In the genomic region with DNA sequence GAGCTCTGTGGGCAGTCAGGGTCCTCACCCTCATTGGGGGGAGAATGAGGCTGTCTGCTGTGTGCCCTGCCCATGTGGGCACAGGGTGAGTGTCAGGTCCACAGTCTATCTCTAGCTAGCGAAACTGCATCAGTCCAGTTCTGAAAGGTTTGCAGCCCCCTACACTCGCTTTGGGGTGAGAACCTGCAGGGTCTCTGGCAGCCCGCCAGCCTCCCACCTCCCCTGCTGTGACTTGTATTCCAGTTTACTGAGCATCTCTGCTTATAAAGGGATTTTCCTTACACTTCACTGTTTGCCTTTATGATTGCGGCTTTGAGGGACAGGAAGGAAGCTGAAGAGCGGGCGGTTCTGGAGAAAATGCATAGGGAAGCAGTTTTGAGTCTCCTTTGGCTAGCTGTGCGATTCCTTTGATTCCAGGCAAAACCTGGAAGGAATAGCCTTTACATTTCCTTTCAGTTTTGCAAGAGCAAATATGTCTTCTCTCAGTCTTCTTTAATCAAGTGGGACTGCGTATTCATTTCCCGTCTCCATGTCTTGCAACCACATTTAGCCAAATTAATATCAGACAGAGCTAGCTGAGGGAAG, we compare ENCODE assay signal across 17 cellular contexts.
DNase-seq lines count a peak whose midpoint lies in the region; TF ChIP-seq lines count a peak whose summit lies in the region.
"Had no signal": no experiment of that assay in that cellular context is flagged by ENCODE, and none has a peak within 500 bp of the region (broad histone marks: within the 10 kb centered on the region; RNA-seq: fewer than 3 reads in every experiment).

No MANE protein-coding gene starts in this region.

- no peak overlapping the region for H3K18ac ChIP-seq in mesenchymal stem cell (ENCODE audit: low read depth in 1 of 2, low read length in 2 of 2)

- peaks cover 29% of the 10 kb centered on the region for H3K79me1 ChIP-seq in mesenchymal stem cell (replicated peaks; ENCODE audit: low read length, poor library complexity, severe bottlenecking)

- H3K4me2 ChIP-seq in mesenchymal stem cell (ENCODE audit: low read length, poor library complexity, severe bottlenecking), result no peak overlapping the region
- H3K4me2 ChIP-seq: GM23338, KMS-11 had no signal

- TF ChIP-seq CTCF in AG04449 (IDR thresholded peaks at IDR 0.05; ENCODE audit: insufficient read depth, low read length, missing control alignments) (no peak), HEK293 (tag by site-specific recombination; IDR thresholded peaks at IDR 0.05) (no peak), endodermal cell (conservative IDR thresholded peaks at IDR 0.05) (no peak)

- peak overlapping the region in 1 of 2 experiments; percentile 85 for H3K14ac ChIP-seq in mesenchymal stem cell (ENCODE audit: low read length in 2 of 2)

- no peak overlapping the region for H2BK120ac ChIP-seq in mesenchymal stem cell (ENCODE audit: low read depth, low read length)

- H3K27ac ChIP-seq in HEK293 (ENCODE audit: extremely low read depth, low read depth, low read length) (no peak overlapping the region), endodermal cell (ENCODE audit: low read depth, low read length) (peak overlapping the region; percentile 9), mesenchymal stem cell (ENCODE audit: low read length, poor library complexity, severe bottlenecking) (no peak overlapping the region)
- H3K27ac ChIP-seq: cardiac muscle cell, KMS-11 had no signal

- H4K91ac ChIP-seq in mesenchymal stem cell (ENCODE audit: low read length), result no peak overlapping the region

- H3K36me3 ChIP-seq in HEK293 (ENCODE audit: control insufficient read depth in 2 of 2, insufficient read depth in 1 of 2, low read length in 2 of 2), result no peaks in the 10 kb centered on the region; a peak in 1 of 3 replicates
- no peaks in the 10 kb centered on the region for H3K36me3 ChIP-seq in endodermal cell (ENCODE audit: control insufficient read depth, insufficient read depth, low read length)
- H3K36me3 ChIP-seq in mesenchymal stem cell (ENCODE audit: control insufficient read depth in 1 of 2, insufficient read depth in 2 of 2, low read depth in 1 of 2, low read length in 2 of 2), result no peaks in the 10 kb centered on the region
- H3K36me3 ChIP-seq: BLaER1 treated with 17β-estradiol and CSF1 and Interleukin-3, amounts not matched to agents 10 nM and 100 nM; cardiac muscle cell had no signal

- no peak overlapping the region for H3K23ac ChIP-seq in mesenchymal stem cell (ENCODE audit: low read length in 2 of 2)

- no peak overlapping the region for H2BK5ac ChIP-seq in mesenchymal stem cell (ENCODE audit: low read depth, low read length, poor library complexity, severe bottlenecking)

- intact Hi-C loops in activated CD4-positive, alpha-beta T cell treated with anti-CD3 and anti-CD28 coated beads, Interleukin-2, amount 10 ng/mL, durations not matched to agents 24 days and 14 days (cut with micrococcal nuclease), result no loop called here

- no peak overlapping the region for H2AK5ac ChIP-seq in mesenchymal stem cell (ENCODE audit: low read length, severe bottlenecking)

- 0 out of 2 replicates have a peak overlapping the region, but pooled peaks have one; percentile 7 for H3K4me3 ChIP-seq in AG04449 (ENCODE audit: low read depth, low read length)
- no peak overlapping the region for H3K4me3 ChIP-seq in HEK293 (ENCODE audit: low read depth, low read length)
- no peak overlapping the region for H3K4me3 ChIP-seq in endodermal cell (ENCODE audit: low read length)
- H3K4me3 ChIP-seq in mesenchymal stem cell (ENCODE audit: insufficient read depth in 1 of 2, low read depth in 1 of 2, low read length in 2 of 2), result peak overlapping the region in 1 of 2 experiments; percentile 45
- H3K4me3 ChIP-seq: cardiac muscle cell, GM23338 had no signal

- H3K9me3 ChIP-seq in HEK293 (ENCODE audit: control insufficient read depth, insufficient read depth, low read depth, low read length) (no peaks in the 10 kb centered on the region), endodermal cell (ENCODE audit: control insufficient read depth, low read length) (no peaks in the 10 kb centered on the region), mesenchymal stem cell (ENCODE audit: control insufficient read depth, low read length) (no peaks in the 10 kb centered on the region)
- H3K9me3 ChIP-seq: BLaER1 treated with 17β-estradiol and CSF1 and Interleukin-3, amounts not matched to agents 10 nM and 100 nM had no signal

- peak overlapping the region in 1 of 2 experiments; percentile 1 for H3K4ac ChIP-seq in mesenchymal stem cell (ENCODE audit: low read depth in 1 of 2, low read length in 2 of 2)

- H3K27me3 ChIP-seq in endodermal cell (ENCODE audit: control insufficient read depth, insufficient read depth, low read length, poor library complexity, severe bottlenecking), result no peaks in the 10 kb centered on the region
- H3K27me3 ChIP-seq in mesenchymal stem cell (ENCODE audit: control insufficient read depth in 1 of 2, insufficient read depth in 1 of 2, low read length in 2 of 2), result no peaks in the 10 kb centered on the region
- H3K27me3 ChIP-seq: BLaER1 treated with 17β-estradiol and CSF1 and Interleukin-3, amounts not matched to agents 10 nM and 100 nM; cardiac muscle cell had no signal

- no peak overlapping the region for H3K4me3 Mint-ChIP-seq in endodermal cell
- H3K4me3 Mint-ChIP-seq in activated CD4-positive, alpha-beta T cell treated with anti-CD3 and anti-CD28 coated beads, Interleukin-2, amount 10 ng/mL, durations not matched to agents 24 days and 14 days, result no peak overlapping the region
- H3K4me3 Mint-ChIP-seq: GM23338; T-helper 2 cell treated with Interferon-gamma antibody and Interleukin-4, amounts not matched to agents 5 μg/mL and 100 μg/mL, for 36 hours had no signal

- no peak overlapping the region for H2AFZ ChIP-seq in mesenchymal stem cell (ENCODE audit: low read depth, low read length)
- H2AFZ ChIP-seq: GM23338 had no signal

- no peak overlapping the region for H3K9ac ChIP-seq in endodermal cell (ENCODE audit: extremely low read depth, low read length, poor library complexity, severe bottlenecking)
- peak overlapping the region; percentile 60 for H3K9ac ChIP-seq in mesenchymal stem cell (ENCODE audit: low read length)
- H3K9ac ChIP-seq: KMS-11 had no signal

- H3K27ac Mint-ChIP-seq in endodermal cell, result no peak overlapping the region
- H3K27ac Mint-ChIP-seq in activated CD4-positive, alpha-beta T cell treated with anti-CD3 and anti-CD28 coated beads, Interleukin-2, amount 10 ng/mL, durations not matched to agents 24 days and 14 days, result no peak overlapping the region
- H3K27ac Mint-ChIP-seq: GM23338; T-helper 2 cell treated with Interferon-gamma antibody and Interleukin-4, amounts not matched to agents 5 μg/mL and 100 μg/mL, for 36 hours had no signal

- H3K9me3 Mint-ChIP-seq in endodermal cell, result no peaks in the 10 kb centered on the region
- no peaks in the 10 kb centered on the region for H3K9me3 Mint-ChIP-seq in activated CD4-positive, alpha-beta T cell treated with anti-CD3 and anti-CD28 coated beads, Interleukin-2, amount 10 ng/mL, durations not matched to agents 24 days and 14 days
- H3K9me3 Mint-ChIP-seq: GM23338; T-helper 2 cell treated with Interferon-gamma antibody and Interleukin-4, amounts not matched to agents 5 μg/mL and 100 μg/mL, for 36 hours had no signal

- POLR2A ChIA-PET in AG04449 (lab: Yijun Ruan, JAX) (no interaction called here), HEK293 (lab: Yijun Ruan, JAX) (interaction anchor here (1.1 kb wide), 1 partner anchor 350 kb away, joined by 3 read pairs; no protein-coding TSS in a partner anchor)

- DNase-seq in AG04449 (ENCODE audit: low read depth, low spot score), result no peak
- no peak for DNase-seq in endodermal cell
- DNase-seq in mesenchymal stem cell, result no peak
- no peak for DNase-seq in HCEC 1CT
- no peak for DNase-seq in globus pallidus (ENCODE audit: low spot score)
- DNase-seq in activated CD4-positive, alpha-beta T cell treated with anti-CD3 and anti-CD28 coated beads, Interleukin-2, amount 10 ng/mL, durations not matched to agents 24 days and 14 days, result no peak
- DNase-seq in anterior cingulate cortex (lab: John Stamatoyannopoulos, UW), result no peak
- DNase-seq: activated effector memory CD4-positive, alpha-beta T cell treated with anti-CD3 and anti-CD28 coated beads, Interleukin-2, amount 50 U/mL, for 16 hours; NCI-H1694; NCI-H774; stimulated activated CD4-positive, alpha-beta T cell treated with anti-CD3 and anti-CD28 coated beads, Interleukin-1b, Interleukin-23, amount 100 ng/mL, for 48 hours had no signal

- H2BK12ac ChIP-seq in mesenchymal stem cell (ENCODE audit: low read length in 2 of 2), result peak overlapping the region in 1 of 2 experiments; percentile 29

- no peaks in the 10 kb centered on the region for H3K36me3 Mint-ChIP-seq in endodermal cell (ENCODE audit: low read depth)
- no peaks in the 10 kb centered on the region for H3K36me3 Mint-ChIP-seq in activated CD4-positive, alpha-beta T cell treated with anti-CD3 and anti-CD28 coated beads, Interleukin-2, amount 10 ng/mL, durations not matched to agents 24 days and 14 days (ENCODE audit: low read depth)

- peak overlapping the region; percentile 37 for H2BK15ac ChIP-seq in mesenchymal stem cell (ENCODE audit: low read depth, poor library complexity, severe bottlenecking)

- no peak overlapping the region for H4K8ac ChIP-seq in mesenchymal stem cell (ENCODE audit: low read length)

- H3K4me1 ChIP-seq in HEK293 (ENCODE audit: control insufficient read depth, insufficient read depth, low read length) (peaks cover 15% of the 10 kb centered on the region), endodermal cell (ENCODE audit: control insufficient read depth, insufficient read depth, low read length) (peaks cover 7% of the 10 kb centered on the region), mesenchymal stem cell (ENCODE audit: control insufficient read depth, insufficient read depth, low read depth, low read length) (peaks cover 8% of the 10 kb centered on the region)

- H3K4me1 Mint-ChIP-seq in endodermal cell, result peaks cover 34% of the 10 kb centered on the region
- H3K4me1 Mint-ChIP-seq in activated CD4-positive, alpha-beta T cell treated with anti-CD3 and anti-CD28 coated beads, Interleukin-2, amount 10 ng/mL, durations not matched to agents 24 days and 14 days, result peaks cover 8% of the 10 kb centered on the region

- no peaks in the 10 kb centered on the region for H3K27me3 Mint-ChIP-seq in endodermal cell (ENCODE audit: insufficient read depth)
- H3K27me3 Mint-ChIP-seq in activated CD4-positive, alpha-beta T cell treated with anti-CD3 and anti-CD28 coated beads, Interleukin-2, amount 10 ng/mL, durations not matched to agents 24 days and 14 days, result no peaks in the 10 kb centered on the region

- CTCF ChIA-PET in AG04449 (lab: Yijun Ruan, JAX) (interaction anchor here (0.7 to 10.0 kb wide), 9 partner anchors 16 to 349 kb away, joined by 3 to 300 read pairs (median 4); partner anchors contain the start of genes ACTR1A and SUFU), HEK293 (lab: Yijun Ruan, JAX) (interaction anchor here (0.7 to 6.1 kb wide), 7 partner anchors 17 to 350 kb away, joined by 3 to 83 read pairs (median 6); partner anchors contain the start of genes ACTR1A and SUFU)

- 89 to 100% methylated on average over 8 to 9 of the region's 9 CpGs for WGBS in endodermal cell (ENCODE audit: insufficient coverage in 1 of 2, insufficient read length in 1 of 2), 2 experiments
- WGBS in mesenchymal stem cell, result 81% methylated on average over 8 of the region's 9 CpGs

TF ChIP-seq in HEK293, 187 proteins besides CTCF, POLR2A, EP300 and RAD21 (continues in another document):
- no peak for TF ChIP-seq ZNF529 (tag by site-specific recombination; IDR thresholded peaks at IDR 0.05; ENCODE audit: insufficient replicate concordance)
- no peak for TF ChIP-seq GLI4 (tag by site-specific recombination; IDR thresholded peaks at IDR 0.05)
